In genomic region chr12:75724913-75725312, GRCh38 we compare ENCODE assay signal across 8 cellular contexts.
DNase-seq lines count a peak whose midpoint lies in the region; ATAC-seq and TF ChIP-seq lines count a peak whose summit lies in the region.

No MANE protein-coding gene starts in this region.

- H3K27ac Mint-ChIP-seq in MCF 10A (ENCODE audit: low read depth, unreplicated experiment): peak overlapping the region; percentile 54

- POLR2A ChIA-PET in MCF 10A (lab: Yijun Ruan, JAX) (interaction anchor here (0.8 to 2.5 kb wide), 9 partner anchors 9 to 307 kb away, joined by 3 to 17 read pairs (median 4); partner anchors contain the start of gene PHLDA1), HEK293T (lab: Yijun Ruan, JAX) (no interaction called here)

- peaks cover 49% of the 10 kb centered on the region for H3K4me1 Mint-ChIP-seq in MCF 10A (ENCODE audit: insufficient read depth, unreplicated experiment)

- CTCF ChIA-PET in MCF 10A (lab: Yijun Ruan, JAX) (interaction anchor here (0.6 to 1.4 kb wide), 4 partner anchors 13 to 149 kb away, joined by 3 to 5 read pairs (median 4); no protein-coding TSS in a partner anchor), HEK293T (lab: Yijun Ruan, JAX) (interaction anchor here (0.6 kb wide), 1 partner anchor 11 kb away, joined by 3 read pairs; no protein-coding TSS in a partner anchor)

- no peaks in the 10 kb centered on the region for H3K27me3 ChIP-seq in lung (ENCODE audit: control insufficient read depth, insufficient read depth)

- peak overlapping the region in 1 of 2 donors; percentile 26 for H3K27ac ChIP-seq in lung (ENCODE audit: low read depth in 1 of 2, low read length in 1 of 2)

- H3K4me1 ChIP-seq in lung (ENCODE audit: control insufficient read depth in 2 of 2, insufficient read depth in 2 of 2, low read length in 2 of 2): peaks cover 0 to 37% of the 10 kb centered on the region in 2 donors

- H3K4me3 ChIP-seq in AG10803 (ENCODE audit: low read length) (no peak overlapping the region), lung (no peak overlapping the region)

- H3K36me3 ChIP-seq in lung (ENCODE audit: control insufficient read depth in 2 of 2, insufficient read depth in 2 of 2, low read length in 2 of 2): no peaks in the 10 kb centered on the region

- peak; percentile 56 for ATAC-seq in lung (ENCODE audit: insufficient read depth, low FRiP score)

- DNase-seq in AG10803 (ENCODE audit: low read depth) (peak; percentile 91), NCI-H187 treated with DMSO at 0.1 percent for 48 hours (lab: John Stamatoyannopoulos, UW) (peak; percentile 76), MCF 10A (ENCODE audit: unreplicated experiment) (peak; percentile 56), lung (ENCODE audit: low spot score) (peak; percentile 38), HEK293T (ENCODE audit: extremely low spot score) (no peak), NCI-H1436 treated with DMSO at 0.1 percent for 48 hours (lab: John Stamatoyannopoulos, UW) (no peak)
- DNase-seq in stimulated activated CD4-positive, alpha-beta T cell treated with anti-CD3 and anti-CD28 coated beads, Interleukin-1b, Interleukin-23, amount 100 ng/mL, for 48 hours: no peak
- no peak for DNase-seq in activated naive CD4-positive, alpha-beta T cell treated with Interleukin-2 at 50 U/mL for 16 hours

- no TSS peak for BruUV-seq in MCF 10A (replicated peaks; lab: Mats Ljungman, UMichigan)

- no peak overlapping the region for H3K4me3 Mint-ChIP-seq in MCF 10A (ENCODE audit: unreplicated experiment)

- H3K9me3 Mint-ChIP-seq in MCF 10A (ENCODE audit: unreplicated experiment): no peaks in the 10 kb centered on the region

- intact Hi-C loops in MCF 10A (cut with micrococcal nuclease): loop anchor here (5.0 to 10.0 kb wide), 4 partner anchors 63 to 417 kb away; partner anchors contain the start of gene PHLDA1

- 39 to 60% methylated on average over 5 of the region's 5 CpGs for WGBS in lung, 2 donors

- no peaks in the 10 kb centered on the region for H3K36me3 Mint-ChIP-seq in MCF 10A (ENCODE audit: insufficient read depth, unreplicated experiment)

- TF ChIP-seq CTCF in AG10803 (conservative IDR thresholded peaks at IDR 0.05; ENCODE audit: low read length) (no peak), MCF 10A (IDR thresholded peaks at IDR 0.05; ENCODE audit: unreplicated experiment) (no peak), lung (IDR thresholded peaks at IDR 0.05; ENCODE audit: control extremely low read depth, extremely low read depth) (no peak)

- H3K9me3 ChIP-seq in lung (ENCODE audit: control insufficient read depth in 2 of 2, insufficient read depth in 1 of 2, low read length in 1 of 2): no peaks in the 10 kb centered on the region

- H3K27me3 Mint-ChIP-seq in MCF 10A (ENCODE audit: insufficient read depth, unreplicated experiment): no peaks in the 10 kb centered on the region

TF ChIP-seq in HEK293T, 16 proteins besides CTCF, POLR2A, EP300 and RAD21:
- no peak for TF ChIP-seq NFRKB (IDR thresholded peaks at IDR 0.05)
- TF ChIP-seq PKNOX1 (IDR thresholded peaks at IDR 0.05): no peak
- TF ChIP-seq BHLHE40 (IDR thresholded peaks at IDR 0.05; ENCODE audit: borderline replicate concordance): no peak
- no peak for TF ChIP-seq SP1 (IDR thresholded peaks at IDR 0.05)
- no peak for TF ChIP-seq CTBP1 (IDR thresholded peaks at IDR 0.05; ENCODE audit: borderline replicate concordance)
- TF ChIP-seq ARNT (IDR thresholded peaks at IDR 0.05): no peak
- no peak for TF ChIP-seq HDGF (IDR thresholded peaks at IDR 0.05; ENCODE audit: borderline replicate concordance)
- no peak for TF ChIP-seq TARDBP (IDR thresholded peaks at IDR 0.05)
- no peak for TF ChIP-seq L3MBTL2 (conservative IDR thresholded peaks at IDR 0.05)
- TF ChIP-seq FOXA1 (IDR thresholded peaks at IDR 0.05): no peak
- TF ChIP-seq LEF1 (IDR thresholded peaks at IDR 0.05; ENCODE audit: borderline replicate concordance): no peak
- TF ChIP-seq SUZ12 (IDR thresholded peaks at IDR 0.05): no peak
- no peak for TF ChIP-seq FOXM1 (IDR thresholded peaks at IDR 0.05; ENCODE audit: borderline replicate concordance)
- no peak for TF ChIP-seq ELF4 (IDR thresholded peaks at IDR 0.05)
TF ChIP-seq in HEK293T: peak in this region for 0.

Comparison
In these comparisons a context has a peak if more than half of its experiments do, and no peak if none do; other contexts are left out.
1. DNase-seq: peak in AG10803 (single experiment), NCI-H187 treated with DMSO at 0.1 percent for 48 hours (single experiment), MCF 10A (single experiment) and lung (single experiment); none in stimulated activated CD4-positive, alpha-beta T cell treated with anti-CD3 and anti-CD28 coated beads, Interleukin-1b, Interleukin-23, amount 100 ng/mL, for 48 hours (single experiment), HEK293T (single experiment), activated naive CD4-positive, alpha-beta T cell treated with Interleukin-2 at 50 U/mL for 16 hours (single experiment) and NCI-H1436 treated with DMSO at 0.1 percent for 48 hours (single experiment).